ENCODE assay signal across 19 cellular contexts in genomic region chr3:16412192-16412808, GRCh38.
A peak's percentile ranks its signal among the peaks of the same experiment; 100 is the strongest.
DNase-seq lines count a peak whose midpoint lies in the region; ATAC-seq, FAIRE-seq and TF ChIP-seq lines count a peak whose summit lies in the region.
"Had no signal": no experiment of that assay in that cellular context is flagged by ENCODE, and none has a peak within 500 bp of the region (broad histone marks: within the 10 kb centered on the region; RNA-seq: fewer than 3 reads in every experiment).

No MANE protein-coding gene starts in this region.

- H2BK120ac ChIP-seq in trophoblast cell (ENCODE audit: insufficient read depth, low read length, poor library complexity) = no peak overlapping the region

- no peak overlapping the region for H3K4me3 ChIP-seq in WERI-Rb-1 (ENCODE audit: low read depth, low read length)
- no peak overlapping the region for H3K4me3 ChIP-seq in trophoblast cell (ENCODE audit: low read depth, low read length)
- H3K4me3 ChIP-seq: esophagus muscularis mucosa, skin epidermis, tibial nerve had no signal

- H2AK5ac ChIP-seq in trophoblast cell (ENCODE audit: low read length) = no peak overlapping the region

- no peak overlapping the region for H3K4ac ChIP-seq in trophoblast cell (ENCODE audit: low read depth, low read length)

- H3K36me3 ChIP-seq in WERI-Rb-1 (no peaks in the 10 kb centered on the region), trophoblast cell (ENCODE audit: control insufficient read depth in 1 of 2, insufficient read depth in 2 of 2, low read length in 2 of 2) (no peaks in the 10 kb centered on the region)
- H3K36me3 ChIP-seq: BE2C had no signal

- no peak overlapping the region for H4K91ac ChIP-seq in trophoblast cell (ENCODE audit: low read depth, low read length)

- no peaks in the 10 kb centered on the region for H3K27me3 ChIP-seq in WERI-Rb-1 (ENCODE audit: insufficient read depth, low read depth, severe bottlenecking)
- no peaks in the 10 kb centered on the region for H3K27me3 ChIP-seq in trophoblast cell (ENCODE audit: insufficient read depth, low read length)
- H3K27me3 ChIP-seq: BE2C, esophagus muscularis mucosa, tibial nerve had no signal

- no peak overlapping the region for H3K23ac ChIP-seq in trophoblast cell (ENCODE audit: low read length)

- H3K4me2 ChIP-seq in trophoblast cell (ENCODE audit: low read length) = no peak overlapping the region
- H3K4me2 ChIP-seq: SK-N-SH had no signal

- no peak overlapping the region for H2AFZ ChIP-seq in trophoblast cell (ENCODE audit: insufficient read depth, low read length, poor library complexity)

- no peak overlapping the region for H2BK12ac ChIP-seq in trophoblast cell (ENCODE audit: low read length)

- no peak for TF ChIP-seq CTCF in WERI-Rb-1 (IDR thresholded peaks at IDR 0.05; ENCODE audit: low read depth, low read length)

- peak; percentile 35 for FAIRE-seq in GM18507 (lab: Jason Lieb, UNC)

- H3K79me1 ChIP-seq in trophoblast cell (ENCODE audit: low read length) = no peaks in the 10 kb centered on the region

- no peak overlapping the region for H3K27ac ChIP-seq in WERI-Rb-1
- no peak overlapping the region for H3K27ac ChIP-seq in trophoblast cell (ENCODE audit: low read depth, low read length)

- peak; percentile 38 for ATAC-seq in GM21786 (IDR thresholded peaks at IDR 0.05; ENCODE audit: unreplicated experiment)
- no peak for ATAC-seq in HG03457 (IDR thresholded peaks at IDR 0.05; ENCODE audit: unreplicated experiment)
- ATAC-seq: activated T-cell treated with anti-CD3 and anti-CD28 coated beads, Interleukin-2, amount 50 U/mL, for 4 hours; left ventricle myocardium superior had no signal

- no peak overlapping the region for H4K8ac ChIP-seq in trophoblast cell (ENCODE audit: low read depth, low read length)

- H3K14ac ChIP-seq in trophoblast cell (ENCODE audit: low read length) = no peak overlapping the region

- no peak overlapping the region for H2BK5ac ChIP-seq in trophoblast cell (ENCODE audit: low read depth, low read length, poor library complexity)

- intact Hi-C loops in cardiac septum (cut with DNase I) = no loop called here

- peak overlapping the region; percentile 26 for H3K9ac ChIP-seq in trophoblast cell (ENCODE audit: low read length)
- H3K9ac ChIP-seq: SK-N-SH had no signal

- no peaks in the 10 kb centered on the region for H3K9me3 ChIP-seq in WERI-Rb-1 (ENCODE audit: severe bottlenecking)
- peaks cover 2% of the 10 kb centered on the region for H3K9me3 ChIP-seq in trophoblast cell (ENCODE audit: insufficient read depth, low read depth, low read length)
- H3K9me3 ChIP-seq: BE2C, esophagus muscularis mucosa, SK-N-SH, tibial nerve had no signal

- WGBS in trophoblast cell (ENCODE audit: extremely low coverage, insufficient coverage, insufficient read length) = no CpG with 5 or more reads among the region's 1 CpG

- no peak overlapping the region for H3K18ac ChIP-seq in trophoblast cell (ENCODE audit: low read length)

- DNase-seq in GM18507 (ENCODE audit: extremely low spot score, insufficient read length, low read depth) (no peak), WERI-Rb-1 (peak; percentile 69), trophoblast cell (no peak), NCI-H1105 (lab: John Stamatoyannopoulos, UW) (no peak), cardiac septum (ENCODE audit: low spot score) (no peak)
- DNase-seq: activated CD4-positive, alpha-beta T cell treated with anti-CD3 and anti-CD28 coated beads, Interleukin-2, amount 50 U/mL, for 4 hours; activated T-cell treated with anti-CD3 and anti-CD28 coated beads, Interleukin-2, amount 50 U/mL, for 4 hours; BE2C; KG1; left ventricle myocardium superior; NCI-H1048; NCI-H526; posterior cingulate gyrus; SK-N-SH had no signal

- no peaks in the 10 kb centered on the region for H3K79me2 ChIP-seq in trophoblast cell (ENCODE audit: control insufficient read depth, insufficient read depth, low read length, poor library complexity)

- H3K4me1 ChIP-seq in trophoblast cell (ENCODE audit: control insufficient read depth in 1 of 2, insufficient read depth in 2 of 2, low read length in 2 of 2) = no peaks in the 10 kb centered on the region
- H3K4me1 ChIP-seq: BE2C had no signal

- H4K12ac ChIP-seq in trophoblast cell (ENCODE audit: low read depth, low read length) = no peak overlapping the region
